8 cellular contexts compared by ENCODE assay signal in genomic region chr10:88091490-88092061, GRCh38.
DNase-seq lines count a peak whose midpoint lies in the region; ATAC-seq, FAIRE-seq and TF ChIP-seq lines count a peak whose summit lies in the region.

No MANE protein-coding gene starts in this region.

- no peak overlapping the region for H3K4me3 ChIP-seq in CD8-positive, alpha-beta memory T cell (ENCODE audit: low read length)
- peak overlapping the region in 1 of 8 donors; percentile 49 for H3K4me3 ChIP-seq in spleen
- no peak overlapping the region for H3K4me3 ChIP-seq in kidney (ENCODE audit: low read length in 2 of 2)

- WGBS in spleen, 5 donors, result 21 to 33% (median 24%) methylated on average over 4 of the region's 4 CpGs

- CTCF ChIA-PET in CD8-positive, alpha-beta memory T cell (lab: Charles Lee), result interaction anchor here (0.7 to 2.1 kb wide), 9 partner anchors 17 to 298 kb away, joined by 3 to 15 read pairs (median 4); partner anchors contain the start of genes KLLN and PTEN

- H3K9me3 ChIP-seq in CD8-positive, alpha-beta memory T cell (ENCODE audit: low read length), result no peaks in the 10 kb centered on the region
- H3K9me3 ChIP-seq in spleen (no peaks in the 10 kb centered on the region), kidney (ENCODE audit: control insufficient read depth in 1 of 2, low read length in 2 of 2) (no peaks in the 10 kb centered on the region)

- H3K36me3 Mint-ChIP-seq in CD8-positive, alpha-beta memory T cell, result peaks cover 0 to 2% (median 0%) of the 10 kb centered on the region in 3 donors

- H3K27me3 ChIP-seq in CD8-positive, alpha-beta memory T cell (ENCODE audit: insufficient read depth, low read length, poor library complexity, severe bottlenecking), result no peaks in the 10 kb centered on the region
- H3K27me3 ChIP-seq in spleen (replicated peaks in 1 of 7), result no peaks in the 10 kb centered on the region

- TF ChIP-seq POLR2A in spleen (IDR thresholded peaks at IDR 0.05), result no peak

- H3K27ac Mint-ChIP-seq in CD8-positive, alpha-beta memory T cell, result peak overlapping the region; percentile 84 to 98 (median 90)

- H3K9me3 Mint-ChIP-seq in CD8-positive, alpha-beta memory T cell, result no peaks in the 10 kb centered on the region

- POLR2A ChIA-PET in CD8-positive, alpha-beta memory T cell (lab: Charles Lee), result interaction anchor here (0.7 to 1.7 kb wide), 3 partner anchors 152 to 295 kb away, joined by 3 to 13 read pairs (median 4); partner anchors contain the start of gene KLLN

- intact Hi-C loops in spleen (cut with DNase I; ENCODE audit: low total_unique reads), result no loop called here
- intact Hi-C loops in kidney (cut with DNase I), result no loop called here

- ATAC-seq in GM21528 (IDR thresholded peaks at IDR 0.05; ENCODE audit: low FRiP score, unreplicated experiment), result peak; percentile 74

- no peaks in the 10 kb centered on the region for H3K27me3 Mint-ChIP-seq in CD8-positive, alpha-beta memory T cell

- H3K4me3 Mint-ChIP-seq in CD8-positive, alpha-beta memory T cell, result peak overlapping the region in 6 of 7 donors; percentile 33 to 79 (median 59)

- FAIRE-seq in kidney (lab: Jason Lieb, UNC), result no peak
- FAIRE-seq in frontal cortex (lab: Jason Lieb, UNC), result no peak

- no peaks in the 10 kb centered on the region for H3K36me3 ChIP-seq in CD8-positive, alpha-beta memory T cell (ENCODE audit: insufficient read depth, low read length)
- H3K36me3 ChIP-seq in spleen, result no peaks in the 10 kb centered on the region
- H3K36me3 ChIP-seq in kidney (ENCODE audit: control insufficient read depth in 1 of 2, insufficient read depth in 2 of 2, low read length in 2 of 2), result no peaks in the 10 kb centered on the region

- TF ChIP-seq CTCF in spleen (IDR thresholded peaks at IDR 0.05 in 8 of 11, conservative IDR thresholded peaks at IDR 0.05 in 3 of 11), result peak in 7 of 11 experiments; percentile 19 to 47 (median 30)
- no peak for TF ChIP-seq CTCF in kidney (IDR thresholded peaks at IDR 0.05; ENCODE audit: borderline replicate concordance, extremely low read depth, insufficient read depth)

- peak overlapping the region; percentile 21 for H3K27ac ChIP-seq in CD8-positive, alpha-beta memory T cell (ENCODE audit: low read depth, low read length)
- H3K27ac ChIP-seq in spleen, result peak overlapping the region; percentile 21 to 93 (median 84)
- H3K27ac ChIP-seq in kidney (ENCODE audit: low read depth in 2 of 2, low read length in 2 of 2), result no peak overlapping the region

- H3K4me1 Mint-ChIP-seq in CD8-positive, alpha-beta memory T cell, result peaks cover 48 to 57% (median 51%) of the 10 kb centered on the region in 3 donors

- H3K4me1 ChIP-seq in CD8-positive, alpha-beta memory T cell (ENCODE audit: insufficient read depth, low read length), result peaks cover 42% of the 10 kb centered on the region
- H3K4me1 ChIP-seq in spleen, result peaks cover 0 to 51% (median 32%) of the 10 kb centered on the region in 6 donors
- H3K4me1 ChIP-seq in kidney (ENCODE audit: control insufficient read depth in 1 of 2, insufficient read depth in 1 of 2, low read depth in 1 of 2, low read length in 2 of 2), result peaks cover 0 to 6% of the 10 kb centered on the region in 2 donors

- peak; percentile 53 to 82 (median 74) for DNase-seq in CD8-positive, alpha-beta memory T cell
- DNase-seq in Kasumi-1 (lab: John Stamatoyannopoulos, UW) (peak; percentile 27 to 29), activated T-cell treated with anti-CD3 and anti-CD28 coated beads for 1 hour (ENCODE audit: low read depth) (peak; percentile 38), spleen (peak; percentile 86), kidney (no peak), frontal cortex (ENCODE audit: low spot score in 2 of 2) (no peak), epidermal melanocyte (ENCODE audit: insufficient read length, low spot score) (no peak)

- H3K9ac ChIP-seq in kidney (ENCODE audit: low read length in 2 of 2), result no peak overlapping the region

Comparison
In these comparisons a context has a peak if more than half of its experiments do, and no peak if none do; other contexts are left out.
1. DNase-seq: peak in CD8-positive, alpha-beta memory T cell (5 of 5), Kasumi-1 (2 of 2), activated T-cell treated with anti-CD3 and anti-CD28 coated beads for 1 hour (single experiment) and spleen (single experiment); none in kidney (single experiment), frontal cortex (0 of 2) and epidermal melanocyte (single experiment).
2. H3K27ac ChIP-seq: peak in CD8-positive, alpha-beta memory T cell (single experiment) and spleen (8 of 8); none in kidney (0 of 2).